5 cellular contexts compared by ENCODE assay signal in genomic region chr21:36147891-36148290, GRCh38. TPM values are rescaled to one million over a fixed set of nuclear protein-coding genes. Genes with fewer than 3 reads are reported as not detected.
"Had no signal": no experiment of that assay in that cellular context is flagged by ENCODE, and none has a peak within 500 bp of the region (broad histone marks: within the 10 kb centered on the region; RNA-seq: fewer than 3 reads in every experiment).

No MANE protein-coding gene starts in this region.

- H3K9me3 Mint-ChIP-seq: GM23338, H9 had no signal

- ATAC-seq: GM23338 had no signal

- H3K27ac Mint-ChIP-seq: GM23338 had no signal

- H3K4me3 ChIP-seq: GM23338 had no signal

- H3K4me3 Mint-ChIP-seq: GM23338, H9 had no signal

- DNase-seq: H9, HCEC 1CT, IMR-90 had no signal

RNA-seq across cellular contexts. Expression of gene CBR3, which starts 13.0 kb away (rescaled TPM):
- total RNA-seq: HT-29 had no signal
